In genomic region chr14:64879635-64880381, GRCh38 we compare ENCODE assay signal across 8 cellular contexts. TPM values are rescaled to one million over a fixed set of nuclear protein-coding genes. Genes with fewer than 3 reads are reported as not detected.
A peak's percentile ranks its signal among the peaks of the same experiment; 100 is the strongest.
DNase-seq lines count a peak whose midpoint lies in the region; TF ChIP-seq lines count a peak whose summit lies in the region.

TSS of gene SPTB (minus strand) at chr14:64879907. CDS start at chr14:64823094, 56,813 bp downstream.

- H3K27me3 ChIP-seq in ACC112 (ENCODE audit: insufficient read depth, low read length) = peaks cover 99% of the 10 kb centered on the region

- no peaks in the 10 kb centered on the region for H3K36me3 ChIP-seq in ACC112 (ENCODE audit: insufficient read depth, low read length)

- DNase-seq in GM20000 (ENCODE audit: low spot score) (peak; percentile 78), NCI-H2227 treated with DMSO at 0.1 percent for 48 hours (lab: John Stamatoyannopoulos, UW) (peak; percentile 17), epithelial cell of proximal tubule (ENCODE audit: low read depth) (no peak), posterior vena cava (ENCODE audit: low spot score) (no peak)
- peak; percentile 78 for DNase-seq in activated CD8-positive, alpha-beta memory T cell treated with anti-CD3 and anti-CD28 coated beads, Interleukin-2, amount 50 U/mL, for 4 hours

- H3K9me3 Mint-ChIP-seq in nephron = no peaks in the 10 kb centered on the region
- no peaks in the 10 kb centered on the region for H3K9me3 Mint-ChIP-seq in stimulated activated naive CD8-positive, alpha-beta T cell treated with anti-CD3 and anti-CD28 coated beads, Interleukin-15, Interleukin-2, amounts not matched to agents 100 ng/mL and 50 ng/mL, for 24 hours

- no peak within 1 kb of the TSS for H3K27ac ChIP-seq in ACC112 (ENCODE audit: low read depth, low read length)

- peak within 1 kb of the TSS; percentile 76 for H2AFZ ChIP-seq in ACC112 (ENCODE audit: low read length, unreplicated experiment)

- H3K4me1 Mint-ChIP-seq in nephron = peaks cover 8% of the 10 kb centered on the region
- H3K4me1 Mint-ChIP-seq in stimulated activated naive CD8-positive, alpha-beta T cell treated with anti-CD3 and anti-CD28 coated beads, Interleukin-15, Interleukin-2, amounts not matched to agents 100 ng/mL and 50 ng/mL, for 24 hours (ENCODE audit: low read depth) = peaks cover 5% of the 10 kb centered on the region

- H3K27ac Mint-ChIP-seq in nephron = no peak within 1 kb of the TSS
- H3K27ac Mint-ChIP-seq in stimulated activated naive CD8-positive, alpha-beta T cell treated with anti-CD3 and anti-CD28 coated beads, Interleukin-15, Interleukin-2, amounts not matched to agents 100 ng/mL and 50 ng/mL, for 24 hours = no peak within 1 kb of the TSS

- TF ChIP-seq CTCF in GM20000 (IDR thresholded peaks at IDR 0.05; ENCODE audit: extremely low read depth, missing control alignments) (no peak), epithelial cell of proximal tubule (conservative IDR thresholded peaks at IDR 0.05; ENCODE audit: low read depth, low read length) (no peak), nephron (IDR thresholded peaks at IDR 0.05; ENCODE audit: unreplicated experiment in 3 of 3) (no peak)

- H3K79me2 ChIP-seq in ACC112 (ENCODE audit: control insufficient read depth, insufficient read depth, low read length, unreplicated experiment) = no peaks in the 10 kb centered on the region

- peak within 1 kb of the TSS; percentile 83 to 89 (median 88) for H3K4me3 Mint-ChIP-seq in nephron
- H3K4me3 Mint-ChIP-seq in stimulated activated naive CD8-positive, alpha-beta T cell treated with anti-CD3 and anti-CD28 coated beads, Interleukin-15, Interleukin-2, amounts not matched to agents 100 ng/mL and 50 ng/mL, for 24 hours = peak within 1 kb of the TSS; percentile 84

- peaks cover 90% of the 10 kb centered on the region for H3K27me3 Mint-ChIP-seq in nephron (ENCODE audit: low read depth)
- peaks cover 52% of the 10 kb centered on the region for H3K27me3 Mint-ChIP-seq in stimulated activated naive CD8-positive, alpha-beta T cell treated with anti-CD3 and anti-CD28 coated beads, Interleukin-15, Interleukin-2, amounts not matched to agents 100 ng/mL and 50 ng/mL, for 24 hours

- H3K4me3 ChIP-seq in ACC112 (ENCODE audit: low read depth, low read length) (peak within 1 kb of the TSS; percentile 75), epithelial cell of proximal tubule (ENCODE audit: low read depth, low read length) (peak within 1 kb of the TSS; percentile 45)

- H3K4me1 ChIP-seq in ACC112 (ENCODE audit: control insufficient read depth, insufficient read depth, low read length, unreplicated experiment) = no peaks in the 10 kb centered on the region

- no peaks in the 10 kb centered on the region for H3K36me3 Mint-ChIP-seq in nephron (ENCODE audit: low read depth)
- no peaks in the 10 kb centered on the region for H3K36me3 Mint-ChIP-seq in stimulated activated naive CD8-positive, alpha-beta T cell treated with anti-CD3 and anti-CD28 coated beads, Interleukin-15, Interleukin-2, amounts not matched to agents 100 ng/mL and 50 ng/mL, for 24 hours (ENCODE audit: low read depth)

- intact Hi-C loops in posterior vena cava (cut with DNase I) = loop anchor here in 1 of 2 donors (10.0 kb wide), 1 partner anchor 205 kb away; no protein-coding TSS in a partner anchor

RNA-seq across cellular contexts. Expression of gene SPTB, which starts in this region (rescaled TPM):
- total RNA-seq in epithelial cell of proximal tubule (0.36 and 1.8 TPM in 2 replicates), posterior vena cava (1 to 10 TPM; 2.5 to 3.3 TPM)

Comparison
In these comparisons a context has a peak if more than half of its experiments do, and no peak if none do; other contexts are left out.
1. DNase-seq: peak in GM20000 (single experiment), NCI-H2227 treated with DMSO at 0.1 percent for 48 hours (single experiment) and activated CD8-positive, alpha-beta memory T cell treated with anti-CD3 and anti-CD28 coated beads, Interleukin-2, amount 50 U/mL, for 4 hours (single experiment); none in epithelial cell of proximal tubule (single experiment) and posterior vena cava (single experiment).